Comparison of ENCODE assay signal across 10 cellular contexts in genomic region chr4:146638801-146639351, GRCh38. TPM values are rescaled to one million over a fixed set of nuclear protein-coding genes. Genes with fewer than 3 reads are reported as not detected.
DNase-seq lines count a peak whose midpoint lies in the region; ATAC-seq, FAIRE-seq and TF ChIP-seq lines count a peak whose summit lies in the region.
"Had no signal": no experiment of that assay in that cellular context is flagged by ENCODE, and none has a peak within 500 bp of the region (broad histone marks: within the 10 kb centered on the region; RNA-seq: fewer than 3 reads in every experiment).

Gene POU4F2, plus strand, starts transcription at chr4:146638893. Its CDS starts 248 bp downstream, at chr4:146639141.

- no peak within 1 kb of the TSS for H3K9ac ChIP-seq in endodermal cell (ENCODE audit: extremely low read depth, low read length, poor library complexity, severe bottlenecking)

- no peak for FAIRE-seq in pancreas (lab: Jason Lieb, UNC)

- no peaks in the 10 kb centered on the region for H3K9me3 ChIP-seq in MG63
- no peaks in the 10 kb centered on the region for H3K9me3 ChIP-seq in endodermal cell (ENCODE audit: control insufficient read depth, low read length)
- H3K9me3 ChIP-seq in pancreas, result no peaks in the 10 kb centered on the region

- peak in 3 of 4 donors; percentile 22 to 47 (median 37) for ATAC-seq in pancreas
- ATAC-seq in GM21825 (IDR thresholded peaks at IDR 0.05; ENCODE audit: unreplicated experiment), result no peak
- ATAC-seq in GM19395 (IDR thresholded peaks at IDR 0.05; ENCODE audit: unreplicated experiment), result no peak
- no peak for ATAC-seq in HG02981 (IDR thresholded peaks at IDR 0.05; ENCODE audit: unreplicated experiment)
- ATAC-seq: HCT116 had no signal

- DNase-seq in ELF-1 (ENCODE audit: low read depth, low spot score) (peak; percentile 74), MG63 (peak; percentile 30), endodermal cell (peak; percentile 85), pancreas (peak in 2 of 6 donors; percentile 63 to 79)
- no peak for DNase-seq in stimulated activated CD4-positive, alpha-beta T cell treated with anti-CD3 and anti-CD28 coated beads, Interleukin-4, amount 100 ng/mL, for 1 hour

- H3K27ac ChIP-seq in endodermal cell (ENCODE audit: low read depth, low read length) (no peak within 1 kb of the TSS), pancreas (no peak within 1 kb of the TSS)

- H3K4me1 Mint-ChIP-seq in endodermal cell, result peaks cover 10% of the 10 kb centered on the region

- no peak within 1 kb of the TSS for H3K27ac Mint-ChIP-seq in endodermal cell

- H3K4me3 ChIP-seq in MG63, result no peak within 1 kb of the TSS
- H3K4me3 ChIP-seq in endodermal cell (ENCODE audit: low read length), result peak within 1 kb of the TSS; percentile 68
- H3K4me3 ChIP-seq in pancreas, result peak within 1 kb of the TSS in 2 of 4 donors; percentile 8 to 38

- peaks cover 3% of the 10 kb centered on the region for H3K9me3 Mint-ChIP-seq in endodermal cell

- 0% methylated on average over 11 to 63 of the region's 64 CpGs for WGBS in endodermal cell (ENCODE audit: insufficient coverage in 1 of 2, insufficient read length in 1 of 2), 2 experiments
- 2% methylated on average over 25 to 64 of the region's 64 CpGs for WGBS in pancreas, 2 donors

- TF ChIP-seq CTCF in endodermal cell (conservative IDR thresholded peaks at IDR 0.05) (no peak), pancreas (IDR thresholded peaks at IDR 0.05) (no peak)

- peak within 1 kb of the TSS; percentile 63 for H3K4me3 Mint-ChIP-seq in endodermal cell

- no peaks in the 10 kb centered on the region for H3K36me3 Mint-ChIP-seq in endodermal cell (ENCODE audit: low read depth)

- intact Hi-C loops in pancreas (cut with DNase I), result no loop called here

- H3K27me3 ChIP-seq in MG63 (peaks cover 17% of the 10 kb centered on the region; the same call in 1 of the 2 replicates), endodermal cell (ENCODE audit: control insufficient read depth, insufficient read depth, low read length, poor library complexity, severe bottlenecking) (peaks cover 100% of the 10 kb centered on the region), pancreas (peaks cover 0 to 59% (median 28%) of the 10 kb centered on the region in 4 donors)

- H3K27me3 Mint-ChIP-seq in endodermal cell (ENCODE audit: insufficient read depth), result peaks cover 100% of the 10 kb centered on the region

- H3K4me1 ChIP-seq in endodermal cell (ENCODE audit: control insufficient read depth, insufficient read depth, low read length), result peaks cover 4% of the 10 kb centered on the region
- peaks cover 0 to 7% (median 6%) of the 10 kb centered on the region in 3 donors for H3K4me1 ChIP-seq in pancreas

- no peaks in the 10 kb centered on the region for H3K36me3 ChIP-seq in MG63
- H3K36me3 ChIP-seq in endodermal cell (ENCODE audit: control insufficient read depth, insufficient read depth, low read length), result no peaks in the 10 kb centered on the region
- H3K36me3 ChIP-seq in pancreas, result no peaks in the 10 kb centered on the region

RNA-seq across cellular contexts. Expression of gene POU4F2, which starts in this region (rescaled TPM):
- not detected in 2 replicates for total RNA-seq in MG63 (2014; rRNA removed; shearing (Covaris generic); ENCODE audit: low replicate concordance)
- total RNA-seq in endodermal cell (not detected), pancreas (not detected)
- polyA plus RNA-seq in endodermal cell (2013, experiment 1 of 2), result 4.3 TPM
- polyA plus RNA-seq in endodermal cell (2013, experiment 2 of 2), result 3.6 TPM
- polyA plus RNA-seq in pancreas, result not detected
- total RNA-seq: T-helper 2 cell treated with Interferon-gamma antibody and Interleukin-4, amounts not matched to agents 100 ng/mL and 5 ng/mL, for 36 hours had no signal

Comparison
In these comparisons a context has a peak if more than half of its experiments do, and no peak if none do; other contexts are left out.
1. Peak in DNase-seq in MG63; RNA of the gene not detected or under 1 TPM.
2. Peak in ATAC-seq in pancreas; RNA of the gene not detected or under 1 TPM.